ENCODE assay signal across 19 cellular contexts in genomic region chr5:157523976-157524375, GRCh38. TPM values are rescaled to one million over a fixed set of nuclear protein-coding genes. Genes with fewer than 3 reads are reported as not detected.
DNase-seq lines count a peak whose midpoint lies in the region; ATAC-seq, FAIRE-seq and TF ChIP-seq lines count a peak whose summit lies in the region.
"Had no signal": no experiment of that assay in that cellular context is flagged by ENCODE, and none has a peak within 500 bp of the region (broad histone marks: within the 10 kb centered on the region; RNA-seq: fewer than 3 reads in every experiment).

No MANE protein-coding gene starts in this region.

- H3K9me3 ChIP-seq in AG04450 (ENCODE audit: control insufficient read depth, insufficient read depth, low read length): no peaks in the 10 kb centered on the region
- no peaks in the 10 kb centered on the region; the same call in 1 of the 2 replicates for H3K9me3 ChIP-seq in MG63
- no peaks in the 10 kb centered on the region for H3K9me3 ChIP-seq in esophagus muscularis mucosa
- H3K9me3 ChIP-seq: heart left ventricle, testis had no signal

- no peak overlapping the region for H3K9ac ChIP-seq in rectal smooth muscle tissue (ENCODE audit: low read length)

- H3K4me1 ChIP-seq in esophagus muscularis mucosa (peaks cover 23 to 96% (median 85%) of the 10 kb centered on the region in 4 donors), rectal smooth muscle tissue (ENCODE audit: control insufficient read depth, insufficient read depth, low read length) (peaks cover 41% of the 10 kb centered on the region)
- H3K4me1 ChIP-seq: testis had no signal

- intact Hi-C loops in esophagus muscularis mucosa (cut with DNase I): no loop called here

- TF ChIP-seq CTCF in AG04450 (IDR thresholded peaks at IDR 0.05; ENCODE audit: low read depth, low read length) (no peak), esophagus muscularis mucosa (IDR thresholded peaks at IDR 0.05) (no peak)

- no peak for ATAC-seq in HG03196 (IDR thresholded peaks at IDR 0.05; ENCODE audit: unreplicated experiment)
- ATAC-seq: activated CD8-positive, alpha-beta T cell treated with anti-CD3 and anti-CD28 coated beads, Interleukin-2, amount 10 ng/mL, durations not matched to agents 7 days and 5 days; activated T-cell treated with anti-CD3 and anti-CD28 coated beads, Interleukin-2, amount 50 U/mL, for 72 hours; heart left ventricle; naive thymus-derived CD4-positive, alpha-beta T cell; T-cell had no signal

- no peak for TF ChIP-seq EP300 in esophagus muscularis mucosa (IDR thresholded peaks at IDR 0.05)

- H3K36me3 ChIP-seq in MG63 (peaks cover 11% of the 10 kb centered on the region), esophagus muscularis mucosa (peaks cover 0 to 8% (median 4%) of the 10 kb centered on the region in 4 donors), rectal smooth muscle tissue (ENCODE audit: control insufficient read depth, insufficient read depth, low read length) (peaks cover 2% of the 10 kb centered on the region)

- H3K27me3 ChIP-seq in AG04450 (ENCODE audit: control insufficient read depth, insufficient read depth, low read length) (no peaks in the 10 kb centered on the region), MG63 (no peaks in the 10 kb centered on the region), esophagus muscularis mucosa (no peaks in the 10 kb centered on the region), rectal smooth muscle tissue (ENCODE audit: control insufficient read depth, insufficient read depth, low read length) (no peaks in the 10 kb centered on the region)
- H3K27me3 ChIP-seq: brain microvascular endothelial cell, heart left ventricle, testis had no signal

- DNase-seq in AG04450 (ENCODE audit: low read depth, low spot score): no peak
- peak; percentile 56 for DNase-seq in MG63
- no peak for DNase-seq in esophagus muscularis mucosa (ENCODE audit: extremely low spot score)
- no peak for DNase-seq in OCI-M2 (lab: John Stamatoyannopoulos, UW; ENCODE audit: unreplicated experiment)
- DNase-seq in urothelium cell line (ENCODE audit: low spot score): no peak
- DNase-seq in NCI-H446 treated with DMSO at 0.1 percent for 48 hours (lab: John Stamatoyannopoulos, UW): no peak
- DNase-seq: activated CD8-positive, alpha-beta T cell treated with anti-CD3 and anti-CD28 coated beads, Interleukin-2, amount 10 ng/mL, durations not matched to agents 7 days and 5 days; activated T-cell treated with anti-CD3 and anti-CD28 coated beads, Interleukin-2, amount 50 U/mL, for 72 hours; brain microvascular endothelial cell; CD8-positive, alpha-beta memory T cell; heart left ventricle; naive thymus-derived CD4-positive, alpha-beta T cell; NCI-H1694 treated with DMSO at 0.1 percent for 48 hours; stimulated activated CD8-positive, alpha-beta memory T cell treated with anti-CD3 and anti-CD28 coated beads, Interleukin-4, amount 100 ng/mL, for 48 hours; T-cell; testis had no signal

- TF ChIP-seq POLR2A in esophagus muscularis mucosa (IDR thresholded peaks at IDR 0.05; ENCODE audit: low read depth): no peak

- no peak overlapping the region for H3K4me3 ChIP-seq in AG04450 (ENCODE audit: low read depth, low read length)
- H3K4me3 ChIP-seq in MG63: no peak overlapping the region
- H3K4me3 ChIP-seq in esophagus muscularis mucosa: no peak overlapping the region
- no peak overlapping the region for H3K4me3 ChIP-seq in rectal smooth muscle tissue (ENCODE audit: low read length)
- H3K4me3 ChIP-seq: heart left ventricle, testis had no signal

- FAIRE-seq in urothelium cell line (lab: Jason Lieb, UNC): no peak
- FAIRE-seq: H1 had no signal

- CTCF ChIA-PET in AG04450 (lab: Charles Lee): interaction anchor here (0.7 to 1.3 kb wide), 2 partner anchors 21 to 219 kb away, joined by 3 read pairs; partner anchors contain the start of gene LSM11

- H3K27ac ChIP-seq in AG04450 (ENCODE audit: low read depth, low read length) (peak overlapping the region; percentile 47), esophagus muscularis mucosa (replicated peaks in 1 of 4) (peak overlapping the region; percentile 78 to 90 (median 88)), rectal smooth muscle tissue (ENCODE audit: low read depth, low read length) (peak overlapping the region; percentile 68)
- H3K27ac ChIP-seq: brain microvascular endothelial cell, testis had no signal

- WGBS in esophagus muscularis mucosa: 46% methylated on average over 4 of the region's 4 CpGs

- POLR2A ChIA-PET in AG04450 (lab: Yijun Ruan, JAX): interaction anchor here (0.8 kb wide), 1 partner anchor 17 kb away, joined by 3 read pairs; no protein-coding TSS in a partner anchor

RNA-seq across cellular contexts. Expression of gene ADAM19, which starts 51.6 kb away (rescaled TPM):
- polyA plus RNA-seq in AG04450 (2011; rRNA removed): 44.7 and 52.4 TPM in 2 replicates
- 95.8 and 112 TPM in 2 replicates for polyA minus RNA-seq in AG04450 (2011; rRNA and poly(A)+ RNA removed)
- 10.6 and 16.4 TPM in 2 replicates for total RNA-seq in MG63 (2014; rRNA removed; shearing (Covaris generic); ENCODE audit: low replicate concordance)
- 10 to 100 TPM; 25.0 to 43.6 (median 28.1) TPM for total RNA-seq in esophagus muscularis mucosa
